18 cellular contexts compared by ENCODE assay signal in genomic region chr12:122961551-122962329, GRCh38. TPM values are rescaled to one million over a fixed set of nuclear protein-coding genes. Genes with fewer than 3 reads are reported as not detected.
DNase-seq lines count a peak whose midpoint lies in the region; ATAC-seq and TF ChIP-seq lines count a peak whose summit lies in the region.
"Had no signal": no experiment of that assay in that cellular context is flagged by ENCODE, and none has a peak within 500 bp of the region (broad histone marks: within the 10 kb centered on the region; RNA-seq: fewer than 3 reads in every experiment).

No MANE protein-coding gene starts in this region.

- intact Hi-C loops in dendritic cell treated with granulocyte-macrophage colony-stimulating factor and Interleukin-4, amounts not matched to agents 40 ng/mL and 50 ng/mL, for 4 days (cut with micrococcal nuclease), result no loop called here

- no peak overlapping the region for H3K27ac ChIP-seq in parathyroid adenoma
- H3K27ac ChIP-seq in suprapubic skin, result no peak overlapping the region
- H3K27ac ChIP-seq: A549, esophagus squamous epithelium had no signal

- peaks cover 9% of the 10 kb centered on the region for H3K79me2 ChIP-seq in parathyroid adenoma

- ATAC-seq in GM19467 (IDR thresholded peaks at IDR 0.05; ENCODE audit: unreplicated experiment) (no peak), GM19351 (IDR thresholded peaks at IDR 0.05; ENCODE audit: unreplicated experiment) (no peak)
- ATAC-seq: A549 had no signal

- peak overlapping the region; percentile 6 for H3K4me2 ChIP-seq in parathyroid adenoma (ENCODE audit: low read length)
- H3K4me2 ChIP-seq: A549 had no signal

- no peaks in the 10 kb centered on the region for H3K36me3 ChIP-seq in parathyroid adenoma (ENCODE audit: control insufficient read depth, insufficient read depth, low read length)
- H3K36me3 ChIP-seq in suprapubic skin, result peaks cover 9% of the 10 kb centered on the region

- no peaks in the 10 kb centered on the region for H3K9me3 ChIP-seq in parathyroid adenoma (ENCODE audit: control insufficient read depth, low read length)
- H3K9me3 ChIP-seq in suprapubic skin, result no peaks in the 10 kb centered on the region
- H3K9me3 ChIP-seq: A549, esophagus squamous epithelium, upper lobe of left lung had no signal

- H3K4me3 Mint-ChIP-seq in dendritic cell treated with granulocyte-macrophage colony-stimulating factor and Interleukin-4, amounts not matched to agents 40 ng/mL and 50 ng/mL, for 4 days, result no peak overlapping the region

- H3K27ac Mint-ChIP-seq in dendritic cell treated with granulocyte-macrophage colony-stimulating factor and Interleukin-4, amounts not matched to agents 40 ng/mL and 50 ng/mL, for 4 days, result peak overlapping the region; percentile 64

- no peak for TF ChIP-seq POLR2A in suprapubic skin (IDR thresholded peaks at IDR 0.05)

- no peaks in the 10 kb centered on the region for H3K9me3 Mint-ChIP-seq in dendritic cell treated with granulocyte-macrophage colony-stimulating factor and Interleukin-4, amounts not matched to agents 40 ng/mL and 50 ng/mL, for 4 days

- no peak for TF ChIP-seq EP300 in suprapubic skin (IDR thresholded peaks at IDR 0.05)

- no peak overlapping the region for H3K9ac ChIP-seq in parathyroid adenoma

- H3K27me3 ChIP-seq in parathyroid adenoma (ENCODE audit: control insufficient read depth, insufficient read depth, low read length) (no peaks in the 10 kb centered on the region), suprapubic skin (no peaks in the 10 kb centered on the region)
- H3K27me3 ChIP-seq: esophagus squamous epithelium, upper lobe of left lung had no signal

- peaks cover 38% of the 10 kb centered on the region for H3K4me1 Mint-ChIP-seq in dendritic cell treated with granulocyte-macrophage colony-stimulating factor and Interleukin-4, amounts not matched to agents 40 ng/mL and 50 ng/mL, for 4 days (ENCODE audit: low read depth)

- H3K36me3 Mint-ChIP-seq in dendritic cell treated with granulocyte-macrophage colony-stimulating factor and Interleukin-4, amounts not matched to agents 40 ng/mL and 50 ng/mL, for 4 days (ENCODE audit: low read depth), result peaks cover 9% of the 10 kb centered on the region

- peak; percentile 9 to 76 for DNase-seq in NCI-H2081 (lab: John Stamatoyannopoulos, UW)
- DNase-seq in NCI-H2081 treated with DMSO at 0.1 percent for 48 hours (lab: John Stamatoyannopoulos, UW), result no peak
- peak; percentile 4 for DNase-seq in NCI-H446 treated with DMSO at 0.1 percent for 48 hours (lab: John Stamatoyannopoulos, UW)
- no peak for DNase-seq in suprapubic skin (ENCODE audit: low spot score in 2 of 2)
- DNase-seq: activated naive CD4-positive, alpha-beta T cell treated with anti-CD3 and anti-CD28 coated beads, Interleukin-2, amount 50 U/mL, for 16 hours; cerebellar nuclear complex; esophagus squamous epithelium; mesenchymal stem cell; NCI-H510A treated with DMSO at 0.1 percent for 48 hours; occipital lobe; SHP77; stimulated activated CD8-positive, alpha-beta memory T cell treated with anti-CD3 and anti-CD28 coated beads, Interleukin-4, amount 100 ng/mL, for 48 hours; upper lobe of left lung had no signal

- H3K4me1 ChIP-seq in parathyroid adenoma (peaks cover 14% of the 10 kb centered on the region), suprapubic skin (peaks cover 42% of the 10 kb centered on the region)

- no peak overlapping the region for H3K4me3 ChIP-seq in parathyroid adenoma (ENCODE audit: low read depth, low read length)
- no peak overlapping the region for H3K4me3 ChIP-seq in suprapubic skin
- H3K4me3 ChIP-seq: A549, esophagus squamous epithelium, upper lobe of left lung had no signal

- H2AFZ ChIP-seq in parathyroid adenoma, result no peak overlapping the region

- TF ChIP-seq CTCF in parathyroid adenoma (IDR thresholded peaks at IDR 0.05), result no peak
- TF ChIP-seq CTCF in suprapubic skin (IDR thresholded peaks at IDR 0.05), result no peak

- H3K27me3 Mint-ChIP-seq in dendritic cell treated with granulocyte-macrophage colony-stimulating factor and Interleukin-4, amounts not matched to agents 40 ng/mL and 50 ng/mL, for 4 days, result peaks cover 2% of the 10 kb centered on the region

- 66% methylated on average over 10 of the region's 10 CpGs for WGBS in suprapubic skin

RNA-seq across cellular contexts. Expression of gene ABCB9, which starts 4.5 kb away (rescaled TPM):
- 1 to 10 TPM; 2.7 to 9.5 (median 7.4) TPM for total RNA-seq in suprapubic skin

RNA-seq across cellular contexts. Expression of gene OGFOD2, which starts 13.3 kb away (rescaled TPM):
- total RNA-seq in suprapubic skin, result 10 to 100 TPM in 3 of 4 donors, 1 to 10 TPM in 1; 9.9 to 27.0 (median 13.5) TPM

RNA-seq across cellular contexts. Expression of gene ARL6IP4, which starts 18.7 kb away (rescaled TPM):
- 100 to 1,000 TPM in 3 of 4 donors, 10 to 100 TPM in 1; 87.5 to 149 (median 114) TPM for total RNA-seq in suprapubic skin

Comparison
In these comparisons a context has a peak if more than half of its experiments do, and no peak if none do; other contexts are left out.
1. DNase-seq: peak in NCI-H2081 (2 of 2) and NCI-H446 treated with DMSO at 0.1 percent for 48 hours (single experiment); none in NCI-H2081 treated with DMSO at 0.1 percent for 48 hours (single experiment) and suprapubic skin (0 of 2).